10 cellular contexts compared by ENCODE assay signal in genomic region chr16:49158029-49158642, GRCh38.
DNase-seq lines count a peak whose midpoint lies in the region; ATAC-seq and TF ChIP-seq lines count a peak whose summit lies in the region.
"Had no signal": no experiment of that assay in that cellular context is flagged by ENCODE, and none has a peak within 500 bp of the region (broad histone marks: within the 10 kb centered on the region; RNA-seq: fewer than 3 reads in every experiment).

No MANE protein-coding gene starts in this region.

- H4K20me1 ChIP-seq in DND-41 (ENCODE audit: insufficient read depth, low read length) = no peaks in the 10 kb centered on the region

- H3K9me3 Mint-ChIP-seq in activated CD4-positive, alpha-beta memory T cell treated with anti-CD3 and anti-CD28 coated beads for 36 hours = peaks cover 26% of the 10 kb centered on the region

- no peak overlapping the region for H3K27ac Mint-ChIP-seq in activated CD4-positive, alpha-beta memory T cell treated with anti-CD3 and anti-CD28 coated beads for 36 hours

- no peaks in the 10 kb centered on the region for H3K4me1 Mint-ChIP-seq in activated CD4-positive, alpha-beta memory T cell treated with anti-CD3 and anti-CD28 coated beads for 36 hours (ENCODE audit: low read depth)

- no peak overlapping the region for H2AFZ ChIP-seq in DND-41 (ENCODE audit: low read depth, low read length)

- no peak overlapping the region for H3K4me2 ChIP-seq in DND-41 (ENCODE audit: insufficient read depth, low read length)

- intact Hi-C loops in activated CD4-positive, alpha-beta memory T cell treated with anti-CD3 and anti-CD28 coated beads for 36 hours (cut with micrococcal nuclease) = no loop called here

- H3K4me1 ChIP-seq in DND-41 (ENCODE audit: insufficient read depth, low read length) = no peaks in the 10 kb centered on the region

- H3K4me3 ChIP-seq in DND-41 (ENCODE audit: low read depth in 1 of 2, low read length in 2 of 2) (no peak overlapping the region), WERI-Rb-1 (ENCODE audit: low read depth, low read length) (no peak overlapping the region)
- H3K4me3 ChIP-seq: lung, SK-N-MC had no signal

- no peak overlapping the region for H3K4me3 Mint-ChIP-seq in activated CD4-positive, alpha-beta memory T cell treated with anti-CD3 and anti-CD28 coated beads for 36 hours

- H3K27me3 Mint-ChIP-seq in activated CD4-positive, alpha-beta memory T cell treated with anti-CD3 and anti-CD28 coated beads for 36 hours = no peaks in the 10 kb centered on the region

- H3K9ac ChIP-seq in DND-41 (ENCODE audit: low read depth, low read length) = no peak overlapping the region

- H3K79me2 ChIP-seq in DND-41 (ENCODE audit: insufficient read depth, low read length) = no peaks in the 10 kb centered on the region

- no peaks in the 10 kb centered on the region for H3K27me3 ChIP-seq in DND-41 (ENCODE audit: insufficient read depth, low read length, poor library complexity)
- H3K27me3 ChIP-seq in WERI-Rb-1 (ENCODE audit: insufficient read depth, low read depth, severe bottlenecking) = no peaks in the 10 kb centered on the region

- POLR2A ChIA-PET in activated CD4-positive, alpha-beta memory T cell treated with anti-CD3 and anti-CD28 coated beads for 36 hours (lab: Charles Lee) = no interaction called here

- peak; percentile 89 for ATAC-seq in DND-41 (ENCODE audit: insufficient read depth, low read depth)
- no peak for ATAC-seq in GM18858 (IDR thresholded peaks at IDR 0.05; ENCODE audit: unreplicated experiment)

- H3K27ac ChIP-seq in DND-41 (ENCODE audit: low read length) = no peak overlapping the region
- no peak overlapping the region for H3K27ac ChIP-seq in WERI-Rb-1
- H3K27ac ChIP-seq: SK-N-MC had no signal

- H3K36me3 Mint-ChIP-seq in activated CD4-positive, alpha-beta memory T cell treated with anti-CD3 and anti-CD28 coated beads for 36 hours = no peaks in the 10 kb centered on the region

- H3K36me3 ChIP-seq in DND-41 (ENCODE audit: insufficient read depth, low read length) = no peaks in the 10 kb centered on the region
- H3K36me3 ChIP-seq in WERI-Rb-1 = no peaks in the 10 kb centered on the region

- H3K9me3 ChIP-seq in DND-41 (ENCODE audit: insufficient read depth, low read length, severe bottlenecking) (no peaks in the 10 kb centered on the region), WERI-Rb-1 (ENCODE audit: severe bottlenecking) (no peaks in the 10 kb centered on the region)

- CTCF ChIA-PET in activated CD4-positive, alpha-beta memory T cell treated with anti-CD3 and anti-CD28 coated beads for 36 hours (lab: Charles Lee) = no interaction called here

- peak; percentile 70 for DNase-seq in DND-41
- DNase-seq in HT-29 (ENCODE audit: low spot score) = peak; percentile 33
- peak; percentile 12 for DNase-seq in activated CD4-positive, alpha-beta memory T cell treated with anti-CD3 and anti-CD28 coated beads for 36 hours
- peak; percentile 15 for DNase-seq in kidney tubule cell (ENCODE audit: low spot score)
- no peak for DNase-seq in NCI-H524 (lab: John Stamatoyannopoulos, UW)
- DNase-seq in WERI-Rb-1 = no peak
- no peak for DNase-seq in stimulated activated CD4-positive, alpha-beta T cell treated with anti-CD3 and anti-CD28 coated beads, Interleukin-12 subunit alpha, Interleukin-12 subunit beta, amount 100 ng/mL, for 4 hours

- TF ChIP-seq CTCF in DND-41 (IDR thresholded peaks at IDR 0.05; ENCODE audit: borderline replicate concordance, extremely low read depth, low read length, poor library complexity, severe bottlenecking) (no peak), WERI-Rb-1 (IDR thresholded peaks at IDR 0.05; ENCODE audit: low read depth, low read length) (no peak)

Comparison
In these comparisons a context has a peak if more than half of its experiments do, and no peak if none do; other contexts are left out.
1. DNase-seq: peak in DND-41 (single experiment), HT-29 (single experiment), activated CD4-positive, alpha-beta memory T cell treated with anti-CD3 and anti-CD28 coated beads for 36 hours (single experiment) and kidney tubule cell (single experiment); none in NCI-H524 (0 of 2), WERI-Rb-1 (single experiment) and stimulated activated CD4-positive, alpha-beta T cell treated with anti-CD3 and anti-CD28 coated beads, Interleukin-12 subunit alpha, Interleukin-12 subunit beta, amount 100 ng/mL, for 4 hours (single experiment).